8 cellular contexts compared by ENCODE assay signal in the genomic region with DNA sequence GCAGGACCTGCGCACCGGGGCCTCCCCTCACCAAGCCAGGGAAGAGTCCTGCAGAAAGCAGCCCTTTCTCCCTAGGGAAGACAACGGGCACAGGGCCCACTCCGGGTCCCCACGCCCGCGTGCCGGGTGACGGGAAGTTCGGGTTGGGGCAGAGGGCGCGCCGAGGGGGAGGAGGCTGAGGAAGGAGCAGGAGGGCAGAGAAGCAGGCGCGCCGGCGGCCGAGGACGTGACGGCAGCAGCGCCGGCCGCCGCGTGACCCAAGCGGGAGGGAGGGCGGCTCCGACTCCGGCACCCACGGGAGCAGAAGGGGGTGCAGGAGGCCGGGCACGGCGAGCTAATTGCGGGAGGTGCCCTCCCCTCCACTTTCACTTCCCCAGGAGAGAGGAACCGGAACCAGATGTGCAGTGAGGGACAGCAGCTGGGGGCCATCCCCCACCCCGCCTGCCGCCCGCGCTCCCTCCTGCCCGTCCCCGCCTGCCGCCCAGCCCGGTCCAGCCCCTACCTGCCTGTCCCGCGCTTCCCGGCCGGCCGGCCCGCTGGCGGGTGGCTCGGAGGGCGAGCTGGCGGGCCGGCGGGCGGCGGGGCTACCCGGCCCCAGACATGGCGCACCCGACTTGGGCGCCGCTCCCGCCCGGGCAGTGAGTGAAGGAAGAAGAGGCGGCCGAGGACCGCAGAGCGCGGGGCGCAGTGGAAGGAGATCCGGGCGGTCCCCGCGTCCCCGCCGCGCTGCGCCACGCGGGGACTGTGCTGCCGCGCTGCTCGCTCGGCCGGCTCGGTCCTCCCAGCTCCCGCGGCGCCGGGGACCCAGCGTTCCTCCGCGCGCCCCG. TPM values are rescaled to one million over a fixed set of nuclear protein-coding genes. Genes with fewer than 3 reads are reported as not detected.
DNase-seq lines count a peak whose midpoint lies in the region; ATAC-seq, FAIRE-seq and TF ChIP-seq lines count a peak whose summit lies in the region.

No MANE protein-coding gene starts in this region.

- peaks cover 16% of the 10 kb centered on the region for H3K79me2 ChIP-seq in endothelial cell of umbilical vein (ENCODE audit: control insufficient read depth, insufficient read depth, low read length)

- BruUV-seq in endothelial cell of umbilical vein (replicated peaks; lab: Mats Ljungman, UMichigan): TSS peak; percentile 56

- H3K9me1 ChIP-seq in endothelial cell of umbilical vein (replicated peaks; ENCODE audit: control insufficient read depth, extremely low read depth, insufficient read depth, low read length): no peaks in the 10 kb centered on the region

- no peaks in the 10 kb centered on the region for H3K9me3 ChIP-seq in endothelial cell of umbilical vein (replicated peaks; ENCODE audit: control insufficient read depth, insufficient read depth, low read length)

- dilution Hi-C loops in endothelial cell of umbilical vein (cut with MboI; ENCODE audit: extremely low pct_ligation_motif_present, low sequenced_read_pairs): no loop called here

- FAIRE-seq in endothelial cell of umbilical vein (lab: Jason Lieb, UNC): peak; percentile 82

- H3K4me1 Mint-ChIP-seq in activated CD8-positive, alpha-beta memory T cell treated with anti-CD3 and anti-CD28 coated beads, Interleukin-2, amount 10 ng/mL, durations not matched to agents 7 days and 5 days: peaks cover 27% of the 10 kb centered on the region

- peak overlapping the region; percentile 73 for H3K4me2 ChIP-seq in endothelial cell of umbilical vein (ENCODE audit: insufficient read depth, low read length)

- H3K27ac Mint-ChIP-seq in activated CD8-positive, alpha-beta memory T cell treated with anti-CD3 and anti-CD28 coated beads, Interleukin-2, amount 10 ng/mL, durations not matched to agents 7 days and 5 days: peak overlapping the region; percentile 98

- peak overlapping the region; percentile 63 for H3K27ac ChIP-seq in endothelial cell of umbilical vein (ENCODE audit: insufficient read depth, low read depth, low read length)

- TF ChIP-seq POLR2A in endothelial cell of umbilical vein (IDR thresholded peaks at IDR 0.05; ENCODE audit: low read depth, low read length): peak; percentile 69

- peaks cover 9% of the 10 kb centered on the region for H3K4me1 ChIP-seq in endothelial cell of umbilical vein (ENCODE audit: control insufficient read depth, extremely low read depth, insufficient read depth, low read length)

- H3K36me3 ChIP-seq in endothelial cell of umbilical vein (ENCODE audit: control insufficient read depth in 2 of 2, extremely low read depth in 1 of 2, insufficient read depth in 2 of 2, low read length in 2 of 2): peaks cover 2 to 34% of the 10 kb centered on the region in 2 experiments

- no peaks in the 10 kb centered on the region for H3K27me3 Mint-ChIP-seq in activated CD8-positive, alpha-beta memory T cell treated with anti-CD3 and anti-CD28 coated beads, Interleukin-2, amount 10 ng/mL, durations not matched to agents 7 days and 5 days

- peak overlapping the region; percentile 5 for H2AFZ ChIP-seq in endothelial cell of umbilical vein (ENCODE audit: low read depth, low read length)

- TF ChIP-seq CTCF in AG04449 (IDR thresholded peaks at IDR 0.05; ENCODE audit: insufficient read depth, low read length, missing control alignments) (no peak), endothelial cell of umbilical vein (IDR thresholded peaks at IDR 0.05; ENCODE audit: extremely low read depth in 1 of 2, insufficient read depth in 1 of 2, low read depth in 1 of 2, low read length in 2 of 2) (no peak)

- peak overlapping the region; percentile 83 for H3K4me3 Mint-ChIP-seq in activated CD8-positive, alpha-beta memory T cell treated with anti-CD3 and anti-CD28 coated beads, Interleukin-2, amount 10 ng/mL, durations not matched to agents 7 days and 5 days

- POLR2A ChIA-PET in AG04449 (lab: Yijun Ruan, JAX) (interaction anchor here (0.6 to 2.4 kb wide), 10 partner anchors 11 to 319 kb away, joined by 3 to 18 read pairs (median 6); a partner anchor contains a TSS), endothelial cell of umbilical vein (lab: Charles Lee) (interaction anchor here (0.7 to 1.3 kb wide), 5 partner anchors 13 to 44 kb away, joined by 3 to 5 read pairs (median 4); a partner anchor contains a TSS)

- peak overlapping the region; percentile 84 for H3K9ac ChIP-seq in endothelial cell of umbilical vein (replicated peaks; ENCODE audit: extremely low read depth, insufficient read depth, low read length)

- ATAC-seq in GM18858 (IDR thresholded peaks at IDR 0.05; ENCODE audit: unreplicated experiment) (peak; percentile 61), HG03045 (IDR thresholded peaks at IDR 0.05; ENCODE audit: unreplicated experiment) (peak; percentile 70)
- ATAC-seq in activated CD8-positive, alpha-beta memory T cell treated with anti-CD3 and anti-CD28 coated beads, Interleukin-2, amount 10 ng/mL, durations not matched to agents 7 days and 5 days: peak; percentile 52

- H3K36me3 Mint-ChIP-seq in activated CD8-positive, alpha-beta memory T cell treated with anti-CD3 and anti-CD28 coated beads, Interleukin-2, amount 10 ng/mL, durations not matched to agents 7 days and 5 days: peaks cover 37% of the 10 kb centered on the region

- no peaks in the 10 kb centered on the region for H4K20me1 ChIP-seq in endothelial cell of umbilical vein (replicated peaks; ENCODE audit: control insufficient read depth, extremely low read depth, insufficient read depth, low read length)

- DNase-seq in AG04449 (ENCODE audit: low read depth, low spot score) (no peak), NCI-H526 treated with DMSO at 0.1 percent for 48 hours (lab: John Stamatoyannopoulos, UW) (peak; percentile 73), endothelial cell of umbilical vein (ENCODE audit: low read depth, low spot score) (peak; percentile 77), mucosa of gallbladder (ENCODE audit: low spot score) (peak; percentile 82)
- peak; percentile 85 for DNase-seq in activated CD8-positive, alpha-beta memory T cell treated with anti-CD3 and anti-CD28 coated beads, Interleukin-2, amount 10 ng/mL, durations not matched to agents 7 days and 5 days
- peak; percentile 39 to 42 for DNase-seq in stimulated activated CD8-positive, alpha-beta memory T cell treated with anti-CD3 and anti-CD28 coated beads, Interleukin-7, amount 100 ng/mL, for 1 hour (ENCODE audit: low read depth in 2 of 2)

- no peaks in the 10 kb centered on the region for H3K9me3 Mint-ChIP-seq in activated CD8-positive, alpha-beta memory T cell treated with anti-CD3 and anti-CD28 coated beads, Interleukin-2, amount 10 ng/mL, durations not matched to agents 7 days and 5 days (ENCODE audit: low read depth)

- intact Hi-C loops in endothelial cell of umbilical vein (cut with micrococcal nuclease): loop anchor here (1.0 to 2.0 kb wide), 9 partner anchors 12 to 269 kb away; a partner anchor contains a TSS

- CTCF ChIA-PET in AG04449 (lab: Yijun Ruan, JAX): interaction anchor here (0.6 to 4.5 kb wide), 37 partner anchors 9 to 593 kb away, joined by 3 to 83 read pairs (median 6); a partner anchor contains a TSS
- CTCF ChIA-PET in activated CD8-positive, alpha-beta memory T cell treated with anti-CD3 and anti-CD28 coated beads, Interleukin-2, amount 10 ng/mL, durations not matched to agents 7 days and 5 days (lab: Charles Lee): interaction anchor here (0.6 to 5.1 kb wide), 27 partner anchors 9 to 672 kb away, joined by 3 to 61 read pairs (median 4); a partner anchor contains a TSS
- CTCF ChIA-PET in endothelial cell of umbilical vein (lab: Charles Lee): interaction anchor here (0.7 to 5.3 kb wide), 23 partner anchors 8 to 162 kb away, joined by 3 to 65 read pairs (median 8); a partner anchor contains a TSS

- no peaks in the 10 kb centered on the region for H3K27me3 ChIP-seq in endothelial cell of umbilical vein (ENCODE audit: control insufficient read depth in 2 of 2, insufficient read depth in 2 of 2, low read length in 2 of 2)

- H3K4me3 ChIP-seq in AG04449 (ENCODE audit: low read depth, low read length) (peak overlapping the region; percentile 77), endothelial cell of umbilical vein (replicated peaks in 1 of 3; ENCODE audit: insufficient read depth in 1 of 3, low read depth in 1 of 3, low read length in 3 of 3) (peak overlapping the region; percentile 42 to 88 (median 73))

RNA-seq across cellular contexts. Expression of a gene that starts 0.5 kb away (rescaled TPM):
- 100 to 1,000 TPM; 147 to 173 TPM for total RNA-seq in activated CD8-positive, alpha-beta memory T cell treated with anti-CD3 and anti-CD28 coated beads, Interleukin-2, amount 10 ng/mL, durations not matched to agents 7 days and 5 days
- total RNA-seq in endothelial cell of umbilical vein (54.3 and 57.8 TPM in 2 replicates), mucosa of gallbladder (65.2 TPM)
- polyA plus RNA-seq in endothelial cell of umbilical vein: 35.6 and 45.6 TPM in 2 replicates
- polyA plus RNA-seq in endothelial cell of umbilical vein (2011; cell fraction: cytosol; rRNA removed): 15.8 and 20.5 TPM in 2 replicates
- 197 and 243 TPM in 2 replicates for polyA plus RNA-seq in endothelial cell of umbilical vein (2011; cell fraction: nucleus; rRNA removed)
- 24.9 and 25.3 TPM in 2 replicates for polyA plus RNA-seq in endothelial cell of umbilical vein (2012)
- 42.9 and 51.9 TPM in 2 replicates for polyA minus RNA-seq in endothelial cell of umbilical vein
- polyA minus RNA-seq in endothelial cell of umbilical vein (2011; cell fraction: cytosol; rRNA and poly(A)+ RNA removed): 16.3 TPM
- polyA minus RNA-seq in endothelial cell of umbilical vein (2011; cell fraction: nucleus; rRNA and poly(A)+ RNA removed): 85.3 and 110 TPM in 2 replicates

RNA-seq across cellular contexts. Expression of a gene that starts 12.4 kb away (rescaled TPM):
- 10 to 100 TPM; 86.3 to 98.5 TPM for total RNA-seq in activated CD8-positive, alpha-beta memory T cell treated with anti-CD3 and anti-CD28 coated beads, Interleukin-2, amount 10 ng/mL, durations not matched to agents 7 days and 5 days
- total RNA-seq in endothelial cell of umbilical vein (39.0 and 42.2 TPM in 2 replicates), mucosa of gallbladder (60.6 TPM)
- polyA plus RNA-seq in endothelial cell of umbilical vein: 40.2 and 47.5 TPM in 2 replicates
- 22.6 and 23.0 TPM in 2 replicates for polyA plus RNA-seq in endothelial cell of umbilical vein (2011; cell fraction: cytosol; rRNA removed)
- polyA plus RNA-seq in endothelial cell of umbilical vein (2011; cell fraction: nucleus; rRNA removed): 76.2 and 122 TPM in 2 replicates
- 22.8 and 25.2 TPM in 2 replicates for polyA plus RNA-seq in endothelial cell of umbilical vein (2012)
- polyA minus RNA-seq in endothelial cell of umbilical vein: 44.8 and 55.2 TPM in 2 replicates
- 11.1 TPM for polyA minus RNA-seq in endothelial cell of umbilical vein (2011; cell fraction: cytosol; rRNA and poly(A)+ RNA removed)
- polyA minus RNA-seq in endothelial cell of umbilical vein (2011; cell fraction: nucleus; rRNA and poly(A)+ RNA removed): 49.1 and 54.9 TPM in 2 replicates

RNA-seq across cellular contexts. Expression of a gene that starts 17.3 kb away (rescaled TPM):
- total RNA-seq in activated CD8-positive, alpha-beta memory T cell treated with anti-CD3 and anti-CD28 coated beads, Interleukin-2, amount 10 ng/mL, durations not matched to agents 7 days and 5 days: 10 to 100 TPM; 38.1 to 48.0 TPM
- total RNA-seq in endothelial cell of umbilical vein (75.8 and 77.1 TPM in 2 replicates), mucosa of gallbladder (119 TPM)
- 98.0 and 111 TPM in 2 replicates for polyA plus RNA-seq in endothelial cell of umbilical vein
- 75.7 and 79.8 TPM in 2 replicates for polyA plus RNA-seq in endothelial cell of umbilical vein (2011; cell fraction: cytosol; rRNA removed)
- 38.6 and 38.8 TPM in 2 replicates for polyA plus RNA-seq in endothelial cell of umbilical vein (2011; cell fraction: nucleus; rRNA removed)
- 60.2 and 62.4 TPM in 2 replicates for polyA plus RNA-seq in endothelial cell of umbilical vein (2012)
- 71.0 and 80.0 TPM in 2 replicates for polyA minus RNA-seq in endothelial cell of umbilical vein
- 81.8 TPM for polyA minus RNA-seq in endothelial cell of umbilical vein (2011; cell fraction: cytosol; rRNA and poly(A)+ RNA removed)
- 12.9 and 17.4 TPM in 2 replicates for polyA minus RNA-seq in endothelial cell of umbilical vein (2011; cell fraction: nucleus; rRNA and poly(A)+ RNA removed)

RNA-seq across cellular contexts. Expression of a gene that starts 21.7 kb away (rescaled TPM):
- total RNA-seq in activated CD8-positive, alpha-beta memory T cell treated with anti-CD3 and anti-CD28 coated beads, Interleukin-2, amount 10 ng/mL, durations not matched to agents 7 days and 5 days: 1 to 10 TPM; 6.3 to 8.5 TPM
- 8.1 and 9.9 TPM in 2 replicates for total RNA-seq in endothelial cell of umbilical vein
- polyA plus RNA-seq in endothelial cell of umbilical vein: 11.7 and 12.1 TPM in 2 replicates
- polyA plus RNA-seq in endothelial cell of umbilical vein (2011; cell fraction: cytosol; rRNA removed): 10.0 and 11.5 TPM in 2 replicates
- polyA plus RNA-seq in endothelial cell of umbilical vein (2011; cell fraction: nucleus; rRNA removed): 30.6 and 32.2 TPM in 2 replicates
- 4.3 and 4.4 TPM in 2 replicates for polyA plus RNA-seq in endothelial cell of umbilical vein (2012)
- 7.1 and 10.0 TPM in 2 replicates for polyA minus RNA-seq in endothelial cell of umbilical vein
- 10.0 TPM for polyA minus RNA-seq in endothelial cell of umbilical vein (2011; cell fraction: cytosol; rRNA and poly(A)+ RNA removed)
- polyA minus RNA-seq in endothelial cell of umbilical vein (2011; cell fraction: nucleus; rRNA and poly(A)+ RNA removed): 4.3 and 4.5 TPM in 2 replicates
- total RNA-seq in mucosa of gallbladder: 18.5 TPM

RNA-seq across cellular contexts. Expression of a gene that starts 23.2 kb away (rescaled TPM):
- 10 to 100 TPM; 72.5 to 77.9 TPM for total RNA-seq in activated CD8-positive, alpha-beta memory T cell treated with anti-CD3 and anti-CD28 coated beads, Interleukin-2, amount 10 ng/mL, durations not matched to agents 7 days and 5 days
- total RNA-seq in endothelial cell of umbilical vein (46.3 and 49.2 TPM in 2 replicates), mucosa of gallbladder (42.5 TPM)
- polyA plus RNA-seq in endothelial cell of umbilical vein: 6.4 and 8.5 TPM in 2 replicates
- polyA plus RNA-seq in endothelial cell of umbilical vein (2011; cell fraction: cytosol; rRNA removed): 7.6 and 11.8 TPM in 2 replicates
- 16.8 and 17.0 TPM in 2 replicates for polyA plus RNA-seq in endothelial cell of umbilical vein (2011; cell fraction: nucleus; rRNA removed)
- polyA plus RNA-seq in endothelial cell of umbilical vein (2012): 8.0 and 8.6 TPM in 2 replicates
- 19.6 and 26.9 TPM in 2 replicates for polyA minus RNA-seq in endothelial cell of umbilical vein
- polyA minus RNA-seq in endothelial cell of umbilical vein (2011; cell fraction: cytosol; rRNA and poly(A)+ RNA removed): 24.9 TPM
- polyA minus RNA-seq in endothelial cell of umbilical vein (2011; cell fraction: nucleus; rRNA and poly(A)+ RNA removed): 15.0 and 22.4 TPM in 2 replicates
